9 cellular contexts compared by ENCODE assay signal in genomic region chr9:130433168-130433946, GRCh38. TPM values are rescaled to one million over a fixed set of nuclear protein-coding genes. Genes with fewer than 3 reads are reported as not detected.
DNase-seq lines count a peak whose midpoint lies in the region; ATAC-seq and TF ChIP-seq lines count a peak whose summit lies in the region.
"Had no signal": no experiment of that assay in that cellular context is flagged by ENCODE, and none has a peak within 500 bp of the region (broad histone marks: within the 10 kb centered on the region; RNA-seq: fewer than 3 reads in every experiment).

No MANE protein-coding gene starts in this region.

- no peaks in the 10 kb centered on the region for H3K79me2 ChIP-seq in parathyroid adenoma

- H3K27ac ChIP-seq in parathyroid adenoma: no peak overlapping the region
- H3K27ac ChIP-seq: epithelial cell of prostate had no signal

- POLR2A ChIA-PET in activated CD8-positive, alpha-beta T cell treated with anti-CD3 and anti-CD28 coated beads, Interleukin-2, amount 10 ng/mL, durations not matched to agents 7 days and 5 days (lab: Charles Lee): no interaction called here

- H3K9me3 Mint-ChIP-seq in activated CD8-positive, alpha-beta T cell treated with anti-CD3 and anti-CD28 coated beads, Interleukin-2, amount 10 ng/mL, durations not matched to agents 7 days and 5 days (ENCODE audit: insufficient read depth): no peaks in the 10 kb centered on the region

- H3K4me1 Mint-ChIP-seq in activated CD8-positive, alpha-beta T cell treated with anti-CD3 and anti-CD28 coated beads, Interleukin-2, amount 10 ng/mL, durations not matched to agents 7 days and 5 days (ENCODE audit: low read depth): peaks cover 9% of the 10 kb centered on the region

- H3K27me3 ChIP-seq in HAP-1 (ENCODE audit: low read depth): no peaks in the 10 kb centered on the region
- H3K27me3 ChIP-seq in parathyroid adenoma (ENCODE audit: control insufficient read depth, insufficient read depth, low read length): no peaks in the 10 kb centered on the region

- CTCF ChIA-PET in activated CD8-positive, alpha-beta T cell treated with anti-CD3 and anti-CD28 coated beads, Interleukin-2, amount 10 ng/mL, durations not matched to agents 7 days and 5 days (lab: Charles Lee): no interaction called here

- H3K4me1 ChIP-seq in HAP-1 (peaks cover 13% of the 10 kb centered on the region), parathyroid adenoma (no peaks in the 10 kb centered on the region)

- no peaks in the 10 kb centered on the region for H3K9me3 ChIP-seq in HAP-1
- no peaks in the 10 kb centered on the region for H3K9me3 ChIP-seq in parathyroid adenoma (ENCODE audit: control insufficient read depth, low read length)

- H3K27me3 Mint-ChIP-seq in activated CD8-positive, alpha-beta T cell treated with anti-CD3 and anti-CD28 coated beads, Interleukin-2, amount 10 ng/mL, durations not matched to agents 7 days and 5 days (ENCODE audit: low read depth): peaks cover 19% of the 10 kb centered on the region

- H3K27ac Mint-ChIP-seq in activated CD8-positive, alpha-beta T cell treated with anti-CD3 and anti-CD28 coated beads, Interleukin-2, amount 10 ng/mL, durations not matched to agents 7 days and 5 days: no peak overlapping the region

- no peaks in the 10 kb centered on the region for H3K36me3 Mint-ChIP-seq in activated CD8-positive, alpha-beta T cell treated with anti-CD3 and anti-CD28 coated beads, Interleukin-2, amount 10 ng/mL, durations not matched to agents 7 days and 5 days (ENCODE audit: low read depth)

- peak overlapping the region; percentile 74 for H2AFZ ChIP-seq in parathyroid adenoma

- peak; percentile 31 for TF ChIP-seq CTCF in AG10803 (conservative IDR thresholded peaks at IDR 0.05; ENCODE audit: low read length)
- peak; percentile 24 for TF ChIP-seq CTCF in foreskin fibroblast (IDR thresholded peaks at IDR 0.05; ENCODE audit: low read depth, low read length)
- TF ChIP-seq CTCF in parathyroid adenoma (IDR thresholded peaks at IDR 0.05): peak; percentile 53

- H3K9ac ChIP-seq in parathyroid adenoma: no peak overlapping the region

- in situ Hi-C loops in HAP-1 (cut with MboI; ENCODE audit: low sequenced_read_pairs): no loop called here

- H3K4me3 ChIP-seq in AG10803 (ENCODE audit: low read length) (peak overlapping the region; percentile 26), HAP-1 (peak overlapping the region; percentile 19), foreskin fibroblast (ENCODE audit: low read depth in 1 of 2, low read length in 2 of 2) (peak overlapping the region; percentile 29 to 42), parathyroid adenoma (ENCODE audit: low read depth, low read length) (peak overlapping the region; percentile 31)

- H3K4me3 Mint-ChIP-seq in activated CD8-positive, alpha-beta T cell treated with anti-CD3 and anti-CD28 coated beads, Interleukin-2, amount 10 ng/mL, durations not matched to agents 7 days and 5 days: peak overlapping the region; percentile 18

- DNase-seq in AG10803 (ENCODE audit: low read depth): peak; percentile 55
- peak; percentile 68 to 85 for DNase-seq in HAP-1 (ENCODE audit: low spot score in 2 of 2)
- peak; percentile 60 for DNase-seq in activated CD8-positive, alpha-beta T cell treated with anti-CD3 and anti-CD28 coated beads, Interleukin-2, amount 10 ng/mL, durations not matched to agents 7 days and 5 days
- peak in 1 of 2 donors; percentile 81 for DNase-seq in foreskin fibroblast
- no peak for DNase-seq in middle frontal gyrus (ENCODE audit: extremely low spot score, low spot score)
- no peak for DNase-seq in globus pallidus (ENCODE audit: low spot score)

- ATAC-seq in activated CD8-positive, alpha-beta T cell treated with anti-CD3 and anti-CD28 coated beads, Interleukin-2, amount 10 ng/mL, durations not matched to agents 7 days and 5 days: peak; percentile 92
- ATAC-seq in HG02610 (IDR thresholded peaks at IDR 0.05; ENCODE audit: unreplicated experiment): no peak

- H3K36me3 ChIP-seq in HAP-1 (replicated peaks) (no peaks in the 10 kb centered on the region), parathyroid adenoma (ENCODE audit: control insufficient read depth, insufficient read depth, low read length) (no peaks in the 10 kb centered on the region)

- peak overlapping the region; percentile 67 for H3K4me2 ChIP-seq in parathyroid adenoma (ENCODE audit: low read length)

RNA-seq across cellular contexts. Expression of gene ASS1, which starts 11.4 kb away (rescaled TPM):
- total RNA-seq in activated CD8-positive, alpha-beta T cell treated with anti-CD3 and anti-CD28 coated beads, Interleukin-2, amount 10 ng/mL, durations not matched to agents 7 days and 5 days: 1 to 10 TPM; 1.8 to 3.1 TPM

Comparison
In these comparisons a context has a peak if more than half of its experiments do, and no peak if none do; other contexts are left out.
1. DNase-seq: peak in AG10803 (single experiment), HAP-1 (2 of 2) and activated CD8-positive, alpha-beta T cell treated with anti-CD3 and anti-CD28 coated beads, Interleukin-2, amount 10 ng/mL, durations not matched to agents 7 days and 5 days (single experiment); none in middle frontal gyrus (single experiment) and globus pallidus (single experiment).
2. Peak in every context shown above with its lines, with median percentiles within 50 percentile points of each other: H3K4me3 ChIP-seq and CTCF ChIP-seq.